ENCODE assay signal across 8 cellular contexts in the genomic region with DNA sequence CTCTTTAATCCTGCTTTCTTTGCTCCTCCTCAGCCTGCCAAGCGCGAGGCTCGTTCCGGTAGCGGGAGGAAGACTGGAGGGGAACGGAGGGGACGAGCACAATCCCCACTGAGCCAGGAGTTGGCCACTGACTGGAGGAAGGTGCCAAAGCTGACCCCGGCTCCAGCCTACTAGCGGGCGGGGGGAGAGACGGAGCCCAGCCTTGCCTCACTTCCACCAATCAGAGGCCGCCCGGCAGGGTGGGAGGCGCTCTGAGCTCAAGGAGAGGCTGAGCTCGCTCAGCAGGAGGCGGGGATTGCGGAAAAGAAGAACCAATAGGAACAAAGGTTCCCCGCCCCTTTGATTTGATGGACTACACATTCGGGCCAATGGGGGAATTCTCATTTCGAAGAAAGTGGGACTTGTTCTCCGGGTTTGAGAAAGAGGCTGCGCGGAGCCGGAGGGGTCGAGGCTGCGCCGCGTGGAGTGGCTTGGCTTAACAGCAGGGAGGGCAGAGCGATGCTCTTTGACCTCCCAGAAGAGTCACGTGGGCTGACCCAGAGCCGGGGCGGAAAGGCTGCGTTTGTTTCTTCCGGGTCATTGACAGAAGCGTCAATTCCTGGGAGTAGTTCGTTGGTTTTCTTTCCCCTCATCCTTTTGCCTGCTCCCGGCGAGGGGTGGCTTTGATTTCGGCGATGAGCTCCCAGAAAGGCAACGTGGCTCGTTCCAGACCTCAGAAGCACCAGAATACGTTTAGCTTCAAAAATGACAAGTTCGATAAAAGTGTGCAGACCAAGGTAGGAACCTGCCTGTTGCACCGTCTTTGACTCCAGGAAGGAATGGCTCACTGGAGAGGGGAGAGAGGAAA. TPM values are rescaled to one million over a fixed set of nuclear protein-coding genes. Genes with fewer than 3 reads are reported as not detected.
DNase-seq lines count a peak whose midpoint lies in the region; ATAC-seq and TF ChIP-seq lines count a peak whose summit lies in the region.

Gene ABHD17B, minus strand, starts transcription at position 133 of the 847 bp plus-strand sequence. CDS start 36,113 bp downstream, outside the sequence.
A gene with protein sequence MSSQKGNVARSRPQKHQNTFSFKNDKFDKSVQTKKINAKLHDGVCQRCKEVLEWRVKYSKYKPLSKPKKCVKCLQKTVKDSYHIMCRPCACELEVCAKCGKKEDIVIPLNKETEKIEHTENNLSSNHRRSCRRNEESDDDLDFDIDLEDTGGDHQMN (plus strand): TSS at position 579 of the 847 bp plus-strand sequence. CDS start 96 bp downstream, at position 675.

- peak within 1 kb of the TSS; percentile 79 for H2BK5ac ChIP-seq in IMR-90 (ENCODE audit: low read depth, low read length, poor library complexity, severe bottlenecking)

- TF ChIP-seq CTCF in IMR-90 (conservative IDR thresholded peaks at IDR 0.05; ENCODE audit: low read depth, low read length): no peak

- dilution Hi-C loops in IMR-90 (cut with HindIII; ENCODE audit: low sequenced_read_pairs, unreplicated experiment): no loop called here

- H3K56ac ChIP-seq in IMR-90 (ENCODE audit: extremely low read depth, insufficient read depth, low read length): peak within 1 kb of the TSS; percentile 77

- H3K9me3 ChIP-seq in IMR-90 (ENCODE audit: control insufficient read depth, insufficient read depth, low read length): no peaks in the 10 kb centered on the region

- peak within 1 kb of the TSS; percentile 75 for H4K91ac ChIP-seq in IMR-90 (ENCODE audit: insufficient read depth, low read depth, low read length)

- no peaks in the 10 kb centered on the region for H3K9me1 ChIP-seq in IMR-90 (ENCODE audit: insufficient read depth, low read length)

- H3K27me3 ChIP-seq in IMR-90 (ENCODE audit: control insufficient read depth, insufficient read depth, low read length): no peaks in the 10 kb centered on the region

- H4K5ac ChIP-seq in IMR-90 (ENCODE audit: low read depth, low read length): peak within 1 kb of the TSS; percentile 77

- H2BK15ac ChIP-seq in IMR-90 (ENCODE audit: low read depth, low read length): no peak within 1 kb of the TSS

- H3K9ac ChIP-seq in IMR-90 (ENCODE audit: low read depth, low read length): peak within 1 kb of the TSS; percentile 90

- intact Hi-C loops in IMR-90 (cut with micrococcal nuclease): loop anchor here (1.0 to 5.0 kb wide), 3 partner anchors 36 to 229 kb away; no protein-coding TSS in a partner anchor

- TF ChIP-seq RAD21 in IMR-90 (IDR thresholded peaks at IDR 0.05; ENCODE audit: low read length): no peak

- H3K4me3 ChIP-seq in IMR-90 (ENCODE audit: insufficient read depth, low read depth, low read length): peak within 1 kb of the TSS; percentile 78

- peak within 1 kb of the TSS; percentile 49 for H2BK120ac ChIP-seq in IMR-90 (ENCODE audit: low read depth, low read length)

- H2BK20ac ChIP-seq in IMR-90 (ENCODE audit: low read depth, low read length): 0 out of 2 replicates have a peak within 1 kb of the TSS, but pooled peaks have one; percentile 15

- BruUV-seq in IMR-90 (replicated peaks; lab: Mats Ljungman, UMichigan): no TSS peak

- peak within 1 kb of the TSS; percentile 84 for H2AK9ac ChIP-seq in IMR-90 (replicated peaks; ENCODE audit: low read depth, low read length, poor library complexity)

- peak; percentile 100 for DNase-seq in DMS 273 (lab: John Stamatoyannopoulos, UW; ENCODE audit: unreplicated experiment)
- peak; percentile 99 for DNase-seq in IMR-90
- DNase-seq in OCI-M1 (lab: John Stamatoyannopoulos, UW): peak; percentile 99
- peak; percentile 95 for DNase-seq in activated T-cell treated with anti-CD3 and anti-CD28 coated beads for 4 hours
- DNase-seq in epidermal melanocyte (ENCODE audit: insufficient read length, low spot score): peak; percentile 92
- peak; percentile 100 for DNase-seq in middle frontal gyrus (ENCODE audit: extremely low spot score, low spot score)
- DNase-seq in stimulated activated CD8-positive, alpha-beta memory T cell treated with anti-CD3 and anti-CD28 coated beads, Interleukin-2, amount 100 ng/mL, for 48 hours (ENCODE audit: low read depth in 2 of 2): peak; percentile 94 to 96

- H4K8ac ChIP-seq in IMR-90 (ENCODE audit: low read depth in 2 of 2, low read length in 2 of 2): peak within 1 kb of the TSS; percentile 67 to 95

- in situ Hi-C loops in IMR-90 (cut with MboI; ENCODE audit: low sequenced_read_pairs): no loop called here

- peak; percentile 97 for TF ChIP-seq POLR2A in IMR-90 (IDR thresholded peaks at IDR 0.05; ENCODE audit: low read depth, low read length)

- peak within 1 kb of the TSS; percentile 95 for H2AFZ ChIP-seq in IMR-90 (replicated peaks; ENCODE audit: low read length, poor library complexity)

- peaks cover 2% of the 10 kb centered on the region; the same call in 1 of the 2 replicates for H3K4me1 ChIP-seq in IMR-90 (ENCODE audit: control insufficient read depth, insufficient read depth, low read length)

- peak within 1 kb of the TSS; percentile 59 for H3K18ac ChIP-seq in IMR-90 (ENCODE audit: low read depth, low read length)

- POLR2A ChIA-PET in IMR-90 (lab: Charles Lee; ENCODE audit: unreplicated experiment): interaction anchor here (0.6 kb wide), 1 partner anchor 286 kb away, joined by 8 read pairs; no protein-coding TSS in a partner anchor

- WGBS in IMR-90 (ENCODE audit: extremely low coverage in 2 of 2, insufficient read length in 1 of 2), 2 experiments: 0% methylated on average over 15 of the region's 45 CpGs; no CpG with 5 or more reads in 1 of the 2 experiments

- H3K14ac ChIP-seq in IMR-90 (replicated peaks; ENCODE audit: low read depth, low read length): peak within 1 kb of the TSS; percentile 92

- H2AK5ac ChIP-seq in IMR-90 (ENCODE audit: low read depth, low read length): peak within 1 kb of the TSS; percentile 21; the same call in 1 of the 2 replicates

- peak within 1 kb of the TSS; percentile 99 for H3K23ac ChIP-seq in IMR-90 (ENCODE audit: low read depth, low read length)

- H3K36me3 ChIP-seq in IMR-90 (ENCODE audit: control insufficient read depth, insufficient read depth, low read length): no peaks in the 10 kb centered on the region

- H3K79me1 ChIP-seq in IMR-90 (ENCODE audit: low read depth in 1 of 2, low read length in 2 of 2): peaks cover 8 to 46% of the 10 kb centered on the region in 2 experiments; a peak in 2 of 4 replicates

- H4K20me1 ChIP-seq in IMR-90 (ENCODE audit: insufficient read depth, low read length): peaks cover 23% of the 10 kb centered on the region

- H3K4me2 ChIP-seq in IMR-90 (ENCODE audit: low read depth, low read length): peak within 1 kb of the TSS; percentile 91

- H3K27ac ChIP-seq in IMR-90 (ENCODE audit: insufficient read depth, low read length): peak within 1 kb of the TSS; percentile 88

- H3K4ac ChIP-seq in IMR-90 (ENCODE audit: low read depth, low read length): peak within 1 kb of the TSS; percentile 90

- CTCF ChIA-PET in IMR-90 (lab: Yijun Ruan, JAX): interaction anchor here (2.0 kb wide), 1 partner anchor 113 kb away, joined by 8 read pairs; no protein-coding TSS in a partner anchor

- ATAC-seq in GM21528 (IDR thresholded peaks at IDR 0.05; ENCODE audit: low FRiP score, unreplicated experiment): peak; percentile 95
- ATAC-seq in IMR-90 (ENCODE audit: low read depth): peak; percentile 95

TF ChIP-seq in IMR-90, 13 proteins besides CTCF, POLR2A, EP300 and RAD21:
- peak; percentile 79; the same call in 1 of the 2 replicates for TF ChIP-seq MAZ (IDR thresholded peaks at IDR 0.05; ENCODE audit: borderline replicate concordance, low read depth, low read length)
- TF ChIP-seq MXI1 (IDR thresholded peaks at IDR 0.05; ENCODE audit: borderline replicate concordance, low read depth, low read length): peak; percentile 67; the same call in 1 of the 2 replicates
- TF ChIP-seq ELK1 (IDR thresholded peaks at IDR 0.05; ENCODE audit: borderline replicate concordance, low read depth, low read length): no peak
- TF ChIP-seq CEBPB (IDR thresholded peaks at IDR 0.05; ENCODE audit: low read depth, low read length): 0 out of 2 replicates have a peak, but pooled peaks have one; percentile 30
- TF ChIP-seq, protein P1, sequence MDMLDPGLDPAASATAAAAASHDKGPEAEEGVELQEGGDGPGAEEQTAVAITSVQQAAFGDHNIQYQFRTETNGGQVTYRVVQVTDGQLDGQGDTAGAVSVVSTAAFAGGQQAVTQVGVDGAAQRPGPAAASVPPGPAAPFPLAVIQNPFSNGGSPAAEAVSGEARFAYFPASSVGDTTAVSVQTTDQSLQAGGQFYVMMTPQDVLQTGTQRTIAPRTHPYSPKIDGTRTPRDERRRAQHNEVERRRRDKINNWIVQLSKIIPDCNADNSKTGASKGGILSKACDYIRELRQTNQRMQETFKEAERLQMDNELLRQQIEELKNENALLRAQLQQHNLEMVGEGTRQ (IDR thresholded peaks at IDR 0.05; ENCODE audit: low read depth, low read length): peak; percentile 96
- peak; percentile 42; the same call in 1 of the 2 replicates for TF ChIP-seq FOS (IDR thresholded peaks at IDR 0.05; ENCODE audit: low read depth, low read length)
- no peak for TF ChIP-seq RFX5 (IDR thresholded peaks at IDR 0.05; ENCODE audit: low read depth, low read length)

RNA-seq across cellular contexts. Expression of gene ABHD17B, which starts in this region (rescaled TPM):
- total RNA-seq in IMR-90 (2012; rRNA removed): 16.8 and 24.2 TPM in 2 replicates
- polyA plus RNA-seq in IMR-90 (2012; rRNA removed): 5.3 and 7.5 TPM in 2 replicates
- polyA plus RNA-seq in IMR-90 (2012; cell fraction: cytosol; rRNA removed): 2.4 and 3.0 TPM in 2 replicates
- polyA plus RNA-seq in IMR-90 (2012; cell fraction: nucleus; rRNA removed; ENCODE audit: low replicate concordance): 1.6 and 5.7 TPM in 2 replicates

RNA-seq across cellular contexts. Expression of the second gene that starts in this region (rescaled TPM):
- total RNA-seq in IMR-90 (2012; rRNA removed): 4.3 and 10.6 TPM in 2 replicates
- 8.2 and 8.4 TPM in 2 replicates for polyA plus RNA-seq in IMR-90 (2012; rRNA removed)
- 2.8 and 5.5 TPM in 2 replicates for polyA plus RNA-seq in IMR-90 (2012; cell fraction: cytosol; rRNA removed)
- 1.8 and 5.9 TPM in 2 replicates for polyA plus RNA-seq in IMR-90 (2012; cell fraction: nucleus; rRNA removed; ENCODE audit: low replicate concordance)

Comparison
In these comparisons a context has a peak if more than half of its experiments do, and no peak if none do; other contexts are left out.
1. Peak in every context shown above with its lines: DNase-seq, ATAC-seq, H3K4me3 ChIP-seq and H3K27ac ChIP-seq.